Comparison of ENCODE assay signal across 17 cellular contexts in the genomic region with DNA sequence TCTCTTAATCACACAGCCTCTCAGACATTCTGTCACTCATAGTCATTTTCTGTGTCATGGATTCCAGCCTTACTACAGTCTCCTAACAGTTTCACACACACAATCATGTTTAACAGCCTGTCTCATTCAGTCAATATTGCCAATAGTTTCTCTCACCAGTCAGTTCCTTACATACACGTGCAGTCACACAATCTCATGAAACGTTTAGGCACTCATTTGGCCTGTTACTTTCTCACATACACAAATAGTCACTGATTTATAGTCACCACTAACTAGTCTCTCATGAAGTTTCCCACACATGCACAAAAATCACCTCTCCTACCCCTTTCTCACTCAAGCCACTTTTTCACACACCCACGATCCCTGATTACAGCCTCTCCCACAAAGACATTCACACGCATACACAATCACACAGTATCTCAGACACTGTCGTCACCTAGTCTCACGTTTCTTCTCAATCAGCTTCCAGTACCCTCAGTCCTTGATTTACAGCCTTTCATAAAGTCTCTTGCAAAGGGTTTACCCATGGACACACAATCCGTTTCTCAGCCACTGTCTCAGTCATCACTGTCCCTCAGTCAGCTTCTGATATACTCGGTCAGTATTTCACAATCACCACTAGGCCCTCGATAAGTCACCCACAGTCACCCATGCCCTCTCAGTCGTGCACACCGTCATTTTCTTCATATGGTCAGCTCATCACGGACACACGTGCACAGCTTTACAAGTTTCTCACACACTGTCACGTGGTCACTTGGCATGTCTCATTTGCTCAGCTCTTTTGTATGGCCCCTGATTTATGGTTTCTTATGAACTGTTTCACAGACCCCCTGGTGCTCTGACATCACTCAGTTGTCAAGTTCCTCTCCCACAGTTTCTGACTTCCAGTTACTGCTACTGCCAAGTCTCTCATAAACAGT. TPM values are rescaled to one million over a fixed set of nuclear protein-coding genes. Genes with fewer than 3 reads are reported as not detected.
DNase-seq lines count a peak whose midpoint lies in the region; ATAC-seq, FAIRE-seq and TF ChIP-seq lines count a peak whose summit lies in the region.
"Had no signal": no experiment of that assay in that cellular context is flagged by ENCODE, and none has a peak within 500 bp of the region (broad histone marks: within the 10 kb centered on the region; RNA-seq: fewer than 3 reads in every experiment).

No MANE protein-coding gene starts in this region.

- H3K23ac ChIP-seq in IMR-90 (ENCODE audit: low read depth, low read length), result no peak overlapping the region

- no peak overlapping the region for H2BK20ac ChIP-seq in IMR-90 (ENCODE audit: low read depth, low read length)

- BruUV-seq in IMR-90 (replicated peaks; lab: Mats Ljungman, UMichigan), result no TSS peak
- BruUV-seq in GM12878 (replicated peaks; lab: Mats Ljungman, UMichigan), result no TSS peak

- no peaks in the 10 kb centered on the region for H3K79me2 ChIP-seq in GM12878 (ENCODE audit: control insufficient read depth, insufficient read depth, low read length)

- FAIRE-seq in GM12878 (lab: Jason Lieb, UNC), result no peak
- FAIRE-seq: HTR-8/SVneo had no signal

- SMC1A ChIA-PET in GM12878 (lab: Charles Lee; ENCODE audit: uncharacterized antibody, unreplicated experiment), result interaction anchor here (0.6 to 1.4 kb wide), 4 partner anchors 9 to 416 kb away, joined by 3 to 4 read pairs (median 4); no protein-coding TSS in a partner anchor

- peaks cover 6 to 38% (median 30%) of the 10 kb centered on the region in 7 donors for H3K4me1 Mint-ChIP-seq in naive thymus-derived CD4-positive, alpha-beta T cell

- H3K9ac ChIP-seq in IMR-90 (ENCODE audit: low read depth, low read length) (no peak overlapping the region), GM12878 (ENCODE audit: control insufficient read depth, insufficient read depth, low read length) (no peak overlapping the region)
- H3K9ac ChIP-seq: BLaER1, GM23248 had no signal

- CTCF ChIA-PET in IMR-90 (lab: Yijun Ruan, JAX), result no interaction called here
- CTCF ChIA-PET in GM12878 (lab: Yijun Ruan, JAX), result interaction anchor here (0.5 to 0.9 kb wide), 3 partner anchors 9 to 251 kb away, joined by 3 to 5 read pairs (median 3); no protein-coding TSS in a partner anchor
- CTCF ChIA-PET in naive thymus-derived CD4-positive, alpha-beta T cell (lab: Charles Lee), result interaction anchor here (0.6 kb wide), 1 partner anchor 29 kb away, joined by 3 read pairs; no protein-coding TSS in a partner anchor

- no peak overlapping the region for H2BK15ac ChIP-seq in IMR-90 (ENCODE audit: low read depth, low read length)

- dilution Hi-C loops in IMR-90 (cut with HindIII; ENCODE audit: low sequenced_read_pairs, unreplicated experiment), result no loop called here

- H3K27ac ChIP-seq in IMR-90 (ENCODE audit: insufficient read depth, low read length) (no peak overlapping the region), GM12878 (ENCODE audit: control insufficient read depth, insufficient read depth) (peak overlapping the region; percentile 87)
- no peak overlapping the region for H3K27ac ChIP-seq in naive thymus-derived CD4-positive, alpha-beta T cell (ENCODE audit: low read depth, low read length)
- H3K27ac ChIP-seq: BLaER1, GM23248, RWPE1 had no signal

- POLR2A ChIA-PET in IMR-90 (lab: Charles Lee; ENCODE audit: unreplicated experiment), result no interaction called here
- POLR2A ChIA-PET in GM12878 (lab: Charles Lee), result interaction anchor here (0.9 kb wide), 2 partner anchors 10 to 67 kb away, joined by 3 to 4 read pairs; no protein-coding TSS in a partner anchor
- POLR2A ChIA-PET in naive thymus-derived CD4-positive, alpha-beta T cell (lab: Charles Lee), result interaction anchor here (0.7 to 1.1 kb wide), 2 partner anchors 10 to 52 kb away, joined by 3 read pairs; a partner anchor contains a TSS

- H4K5ac ChIP-seq in IMR-90 (ENCODE audit: low read depth, low read length), result no peak overlapping the region

- H3K27me3 ChIP-seq in IMR-90 (ENCODE audit: control insufficient read depth, insufficient read depth, low read length) (no peaks in the 10 kb centered on the region), GM12878 (replicated peaks in 1 of 2; ENCODE audit: control insufficient read depth in 2 of 2, insufficient read depth in 2 of 2, low read length in 1 of 2) (no peaks in the 10 kb centered on the region)
- no peaks in the 10 kb centered on the region for H3K27me3 ChIP-seq in naive thymus-derived CD4-positive, alpha-beta T cell (ENCODE audit: control insufficient read depth in 2 of 2, insufficient read depth in 2 of 2, low read length in 2 of 2)

- H3K14ac ChIP-seq in IMR-90 (replicated peaks; ENCODE audit: low read depth, low read length), result no peak overlapping the region

- no peak overlapping the region for H3K27ac Mint-ChIP-seq in naive thymus-derived CD4-positive, alpha-beta T cell

- DNase-seq in GM12865 (ENCODE audit: low read depth), result peak; percentile 37
- peak; percentile 24 for DNase-seq in IMR-90
- DNase-seq in GM12878 (ENCODE audit: low read depth, low spot score), result no peak
- DNase-seq in naive thymus-derived CD4-positive, alpha-beta T cell, result no peak
- no peak for DNase-seq in activated CD4-positive, alpha-beta T cell treated with anti-CD3 and anti-CD28 coated beads, Interleukin-2, amount 50 U/mL, for 1 hour
- DNase-seq in DMS114 treated with DMSO at 0.1 percent for 48 hours (lab: John Stamatoyannopoulos, UW; ENCODE audit: unreplicated experiment), result no peak
- DNase-seq: DMS 273 treated with DMSO at 0.1 percent for 48 hours, GM23248, KBM-7, NCI-H1930, NCI-H2171 treated with DMSO at 0.1 percent for 48 hours, NCI-H510A had no signal

- no peaks in the 10 kb centered on the region for H3K27me3 Mint-ChIP-seq in naive thymus-derived CD4-positive, alpha-beta T cell

- H2AK5ac ChIP-seq in IMR-90 (ENCODE audit: low read depth, low read length), result no peak overlapping the region

- no peak overlapping the region for H4K8ac ChIP-seq in IMR-90 (ENCODE audit: low read depth in 2 of 2, low read length in 2 of 2)

- no peak overlapping the region for H3K4ac ChIP-seq in IMR-90 (ENCODE audit: low read depth, low read length)

- no peak for ATAC-seq in IMR-90 (ENCODE audit: low read depth)
- no peak; the same call in 2 of the 3 replicates for ATAC-seq in GM12878
- ATAC-seq in naive thymus-derived CD4-positive, alpha-beta T cell, result peak; percentile 24
- ATAC-seq in GM19395 (IDR thresholded peaks at IDR 0.05; ENCODE audit: unreplicated experiment), result no peak

- 56% methylated on average over 14 of the region's 14 CpGs; no CpG with 5 or more reads in 1 of the 2 experiments for WGBS in IMR-90 (ENCODE audit: extremely low coverage in 2 of 2, insufficient read length in 1 of 2), 2 experiments
- WGBS in GM12878 (ENCODE audit: insufficient coverage, insufficient replicate concordance, low lambda C conversion rate, missing lambda C conversion rate), result 53% methylated on average over 14 of the region's 14 CpGs

- H2BK120ac ChIP-seq in IMR-90 (ENCODE audit: low read depth, low read length), result no peak overlapping the region

- H3K4me3 Mint-ChIP-seq in naive thymus-derived CD4-positive, alpha-beta T cell, result no peak overlapping the region

- H3K4me2 ChIP-seq in IMR-90 (ENCODE audit: low read depth, low read length) (no peak overlapping the region), GM12878 (ENCODE audit: control insufficient read depth, insufficient read depth) (no peak overlapping the region)
- H3K4me2 ChIP-seq: BLaER1 had no signal

- no peak overlapping the region for H3K56ac ChIP-seq in IMR-90 (ENCODE audit: extremely low read depth, insufficient read depth, low read length)

- no peak overlapping the region for H3K18ac ChIP-seq in IMR-90 (ENCODE audit: low read depth, low read length)

- no peaks in the 10 kb centered on the region for H3K9me1 ChIP-seq in IMR-90 (ENCODE audit: insufficient read depth, low read length)

- in situ Hi-C loops in IMR-90 (cut with MboI; ENCODE audit: low sequenced_read_pairs) (loop anchor here (25.0 kb wide), 1 partner anchor 422 kb away; a partner anchor contains a TSS), GM12878 (cut with MboI) (no loop called here)

- TF ChIP-seq CTCF in GM12865 (IDR thresholded peaks at IDR 0.05; ENCODE audit: insufficient read depth, low read depth, low read length, missing control alignments) (no peak), IMR-90 (conservative IDR thresholded peaks at IDR 0.05; ENCODE audit: low read depth, low read length) (no peak), GM12878 (IDR thresholded peaks at IDR 0.05 in 2 of 3, conservative IDR thresholded peaks at IDR 0.05 in 1 of 3; ENCODE audit: control insufficient read depth in 2 of 3, extremely low read depth in 1 of 3, insufficient read depth in 1 of 3, low read depth in 3 of 3, low read length in 3 of 3) (no peak)

- RAD21 ChIA-PET in GM12878 (lab: Charles Lee; ENCODE audit: unreplicated experiment), result interaction anchor here (1.5 to 2.1 kb wide), 2 partner anchors 10 to 14 kb away, joined by 5 to 6 read pairs; no protein-coding TSS in a partner anchor

- no peaks in the 10 kb centered on the region for H3K79me1 ChIP-seq in IMR-90 (ENCODE audit: low read depth in 1 of 2, low read length in 2 of 2)

- intact Hi-C loops in IMR-90 (cut with micrococcal nuclease) (no loop called here), GM12878 (cut with micrococcal nuclease; ENCODE audit: unreplicated experiment) (loop anchor here (10.0 kb wide), 1 partner anchor 149 kb away; a partner anchor contains a TSS)
- intact Hi-C loops in naive thymus-derived CD4-positive, alpha-beta T cell (cut with micrococcal nuclease), result loop anchor here in 1 of 2 donors (5.0 kb wide), 1 partner anchor 417 kb away; a partner anchor contains a TSS

- no peak overlapping the region for H3K4me3 ChIP-seq in GM12865 (ENCODE audit: low read depth, low read length)
- H3K4me3 ChIP-seq in IMR-90 (ENCODE audit: insufficient read depth, low read depth, low read length), result no peak overlapping the region
- no peak overlapping the region for H3K4me3 ChIP-seq in GM12878
- no peak overlapping the region for H3K4me3 ChIP-seq in naive thymus-derived CD4-positive, alpha-beta T cell (ENCODE audit: low read length)
- H3K4me3 ChIP-seq: BLaER1, GM23248 had no signal

- TF ChIP-seq POLR2A in IMR-90 (IDR thresholded peaks at IDR 0.05; ENCODE audit: low read depth, low read length), result no peak
- TF ChIP-seq POLR2A in GM12878 (IDR thresholded peaks at IDR 0.05; ENCODE audit: low read depth, low read length), result no peak; the same call in 1 of the 2 replicates

- H2BK5ac ChIP-seq in IMR-90 (ENCODE audit: low read depth, low read length, poor library complexity, severe bottlenecking), result no peak overlapping the region

- no peak overlapping the region for H4K91ac ChIP-seq in IMR-90 (ENCODE audit: insufficient read depth, low read depth, low read length)

- peaks cover 0 to 3% (median 0%) of the 10 kb centered on the region in 11 donors for H3K9me3 Mint-ChIP-seq in naive thymus-derived CD4-positive, alpha-beta T cell

- no peak overlapping the region for H2AFZ ChIP-seq in IMR-90 (replicated peaks; ENCODE audit: low read length, poor library complexity)
- H2AFZ ChIP-seq in GM12878 (ENCODE audit: control insufficient read depth, low read depth, low read length), result no peak overlapping the region
- H2AFZ ChIP-seq: GM23248 had no signal

- H3K9me3 ChIP-seq in IMR-90 (ENCODE audit: control insufficient read depth, insufficient read depth, low read length), result peaks cover 2% of the 10 kb centered on the region; the same call in 1 of the 2 replicates
- no peaks in the 10 kb centered on the region for H3K9me3 ChIP-seq in GM12878 (replicated peaks; ENCODE audit: control insufficient read depth, insufficient read depth, low read length)
- H3K9me3 ChIP-seq in naive thymus-derived CD4-positive, alpha-beta T cell (ENCODE audit: control insufficient read depth in 2 of 3, low read length in 3 of 3), result no peaks in the 10 kb centered on the region

- H3K4me1 ChIP-seq in IMR-90 (ENCODE audit: control insufficient read depth, insufficient read depth, low read length), result no peaks in the 10 kb centered on the region
- H3K4me1 ChIP-seq in GM12878 (ENCODE audit: control insufficient read depth, insufficient read depth, low read length), result peaks cover 28% of the 10 kb centered on the region
- peaks cover 3 to 12% of the 10 kb centered on the region in 2 donors for H3K4me1 ChIP-seq in naive thymus-derived CD4-positive, alpha-beta T cell (ENCODE audit: control insufficient read depth in 2 of 2, insufficient read depth in 2 of 2, low read length in 2 of 2)

- peaks cover 29% of the 10 kb centered on the region for H3K36me3 ChIP-seq in IMR-90 (ENCODE audit: control insufficient read depth, insufficient read depth, low read length)
- peaks cover 0 to 4% of the 10 kb centered on the region in 2 experiments; a peak in 3 of 4 replicates for H3K36me3 ChIP-seq in GM12878 (ENCODE audit: control insufficient read depth in 2 of 2, insufficient read depth in 2 of 2, low read length in 1 of 2)
- peaks cover 0 to 20% (median 0%) of the 10 kb centered on the region in 3 experiments for H3K36me3 ChIP-seq in naive thymus-derived CD4-positive, alpha-beta T cell (ENCODE audit: control insufficient read depth in 2 of 3, insufficient read depth in 3 of 3, low read length in 3 of 3)

- no peak for TF ChIP-seq RAD21 in IMR-90 (IDR thresholded peaks at IDR 0.05; ENCODE audit: low read length)
- TF ChIP-seq RAD21 in GM12878 (IDR thresholded peaks at IDR 0.05; ENCODE audit: insufficient read depth, low read depth, low read length), result no peak

- no peak overlapping the region for H2AK9ac ChIP-seq in IMR-90 (replicated peaks; ENCODE audit: low read depth, low read length, poor library complexity)

- H4K20me1 ChIP-seq in IMR-90 (ENCODE audit: insufficient read depth, low read length), result no peaks in the 10 kb centered on the region
- no peaks in the 10 kb centered on the region for H4K20me1 ChIP-seq in GM12878 (ENCODE audit: control insufficient read depth, insufficient read depth)
- H4K20me1 ChIP-seq: BLaER1 had no signal

- TF ChIP-seq EP300 in GM12878 (IDR thresholded peaks at IDR 0.05; ENCODE audit: borderline replicate concordance in 1 of 2, control insufficient read depth in 1 of 2, low read depth in 2 of 2, low read length in 2 of 2), result no peak

- peaks cover 0 to 15% (median 0%) of the 10 kb centered on the region in 5 donors for H3K36me3 Mint-ChIP-seq in naive thymus-derived CD4-positive, alpha-beta T cell

RNA-seq across cellular contexts. Expression of a gene that starts 4.2 kb away (rescaled TPM):
- total RNA-seq in IMR-90 (2012; rRNA removed), result under 0.01 TPM in 2 replicates
- polyA plus RNA-seq in IMR-90 (2012; rRNA removed), result 0.14 and 0.16 TPM in 2 replicates
- polyA plus RNA-seq in IMR-90 (2012; cell fraction: cytosol; rRNA removed), result 0.08 TPM in 1 of 2 replicates, not detected in the other
- polyA plus RNA-seq in IMR-90 (2012; cell fraction: nucleus; rRNA removed; ENCODE audit: low replicate concordance), result 1.4 and 1.8 TPM in 2 replicates
- total RNA-seq in GM12878 (2013; cell fraction: nucleolus; rRNA removed), result 13.9 and 14.4 TPM in 2 replicates
- 8.3 and 10.1 TPM in 2 replicates for total RNA-seq in GM12878 (2014; rRNA removed)
- 3.5 and 3.7 TPM in 2 replicates for total RNA-seq in GM12878 (2014; rRNA removed; fragmentation: Illumina TruSeq; extraction: Trizol)
- total RNA-seq in GM12878 (2021), result 4.9 and 7.2 TPM in 2 replicates
- 13.4 TPM for polyA plus RNA-seq in GM12878 (2011; ENCODE audit: low read depth)
- 0.42 and 1.1 TPM in 2 replicates for polyA plus RNA-seq in GM12878 (2011; rRNA removed)
- polyA plus RNA-seq in GM12878 (2011; cell fraction: cytosol; rRNA removed), result 1.2 and 1.9 TPM in 2 replicates
- polyA plus RNA-seq in GM12878 (2011; cell fraction: nucleus; rRNA removed), result 3.3 and 4.9 TPM in 2 replicates
- 14.6 and 21.8 TPM in 2 replicates for polyA plus RNA-seq in GM12878 (2012)
- 0.36 and 2.4 TPM in 2 replicates for polyA plus RNA-seq in GM12878 (2014; fragmentation: Illumina TruSeq; extraction: Trizol)
- polyA plus RNA-seq in GM12878 (2014; fragmentation: Nextera tagmentation; extraction: Ambion mirVana), result 1 to 10 TPM in 1 of 2 experiments, under 1 TPM in 1; 0.72 to 2.8 TPM
- 6.5 and 8.7 TPM in 2 replicates for polyA plus RNA-seq in GM12878 (2014; rRNA removed)
- polyA plus RNA-seq in GM12878 (2016; fragmentation: Nextera tagmentation; extraction: Ambion mirVana), result 1 to 10 TPM; 1.9 to 2.9 TPM
- 1.1 and 1.5 TPM in 2 replicates for polyA minus RNA-seq in GM12878 (2011; rRNA and poly(A)+ RNA removed)
- 0.31 and 1.5 TPM in 2 replicates for polyA minus RNA-seq in GM12878 (2011; cell fraction: cytosol; rRNA and poly(A)+ RNA removed)
- 0.97 and 2.2 TPM in 2 replicates for polyA minus RNA-seq in GM12878 (2011; cell fraction: nucleus; rRNA and poly(A)+ RNA removed)
- 100 to 1,000 TPM in 1 of 5 experiments, 10 to 100 TPM in 4; 32.8 to 164 (median 43.9) TPM for total RNA-seq in naive thymus-derived CD4-positive, alpha-beta T cell
- polyA plus RNA-seq in naive thymus-derived CD4-positive, alpha-beta T cell, result 10 to 100 TPM; 19.4 to 20.1 TPM
- total RNA-seq: GM23248, M059J had no signal
- polyA plus RNA-seq: GM23248 had no signal

RNA-seq across cellular contexts. Expression of a gene that starts 14.3 kb away (rescaled TPM):
- under 0.01 TPM in 2 replicates for total RNA-seq in IMR-90 (2012; rRNA removed)
- polyA plus RNA-seq in IMR-90 (2012; rRNA removed), result 0.56 and 0.63 TPM in 2 replicates
- 0.39 and 0.44 TPM in 2 replicates for polyA plus RNA-seq in IMR-90 (2012; cell fraction: cytosol; rRNA removed)
- polyA plus RNA-seq in IMR-90 (2012; cell fraction: nucleus; rRNA removed; ENCODE audit: low replicate concordance), result 0.33 and 0.71 TPM in 2 replicates
- total RNA-seq in GM12878 (2013; cell fraction: nucleolus; rRNA removed), result 0.31 and 2.1 TPM in 2 replicates
- 0.05 and 0.11 TPM in 2 replicates for total RNA-seq in GM12878 (2014; rRNA removed)
- not detected in 2 replicates for total RNA-seq in GM12878 (2014; rRNA removed; fragmentation: Illumina TruSeq; extraction: Trizol)
- total RNA-seq in GM12878 (2021), result 0.21 and 0.43 TPM in 2 replicates
- 1.6 TPM for polyA plus RNA-seq in GM12878 (2011; ENCODE audit: low read depth)
- polyA plus RNA-seq in GM12878 (2011; rRNA removed), result 0.27 and 0.30 TPM in 2 replicates
- polyA plus RNA-seq in GM12878 (2011; cell fraction: cytosol; rRNA removed), result 0.18 and 0.43 TPM in 2 replicates
- polyA plus RNA-seq in GM12878 (2011; cell fraction: nucleus; rRNA removed), result 0.13 and 0.19 TPM in 2 replicates
- polyA plus RNA-seq in GM12878 (2012), result 1.2 and 1.3 TPM in 2 replicates
- polyA plus RNA-seq in GM12878 (2014; fragmentation: Illumina TruSeq; extraction: Trizol), result 0.16 and 1.5 TPM in 2 replicates
- under 1 TPM in 1 of 2 experiments, not detected in 1; 0.09 TPM for polyA plus RNA-seq in GM12878 (2014; fragmentation: Nextera tagmentation; extraction: Ambion mirVana)
- polyA plus RNA-seq in GM12878 (2014; rRNA removed), result not detected in 2 replicates
- under 1 TPM; 0.09 to 0.57 TPM for polyA plus RNA-seq in GM12878 (2016; fragmentation: Nextera tagmentation; extraction: Ambion mirVana)
- 0.37 and 0.57 TPM in 2 replicates for polyA minus RNA-seq in GM12878 (2011; rRNA and poly(A)+ RNA removed)
- polyA minus RNA-seq in GM12878 (2011; cell fraction: cytosol; rRNA and poly(A)+ RNA removed), result not detected in 2 replicates
- polyA minus RNA-seq in GM12878 (2011; cell fraction: nucleus; rRNA and poly(A)+ RNA removed), result 0.12 and 0.29 TPM in 2 replicates
- total RNA-seq in naive thymus-derived CD4-positive, alpha-beta T cell, result 1 to 10 TPM in 2 of 5 experiments, under 1 TPM in 3; 0.24 to 1.5 (median 0.97) TPM
- polyA plus RNA-seq in naive thymus-derived CD4-positive, alpha-beta T cell, result under 1 TPM; 0.58 to 0.74 TPM
- total RNA-seq: GM23248 had no signal

RNA-seq across cellular contexts. Expression of a gene that starts 16.4 kb away (rescaled TPM):
- total RNA-seq in IMR-90 (2012; rRNA removed), result 10.0 and 14.2 TPM in 2 replicates
- polyA plus RNA-seq in IMR-90 (2012; rRNA removed), result 24.3 and 27.2 TPM in 2 replicates
- 18.5 and 31.6 TPM in 2 replicates for polyA plus RNA-seq in IMR-90 (2012; cell fraction: cytosol; rRNA removed)
- polyA plus RNA-seq in IMR-90 (2012; cell fraction: nucleus; rRNA removed; ENCODE audit: low replicate concordance), result 20.5 and 21.8 TPM in 2 replicates
- total RNA-seq in GM12878 (2013; cell fraction: nucleolus; rRNA removed), result 24.1 and 25.5 TPM in 2 replicates
- 34.2 and 35.8 TPM in 2 replicates for total RNA-seq in GM12878 (2014; rRNA removed)
- total RNA-seq in GM12878 (2014; rRNA removed; fragmentation: Illumina TruSeq; extraction: Trizol), result 18.1 and 19.9 TPM in 2 replicates
- total RNA-seq in GM12878 (2021), result 53.2 and 55.5 TPM in 2 replicates
- 16.5 TPM for polyA plus RNA-seq in GM12878 (2011; ENCODE audit: low read depth)
- 20.2 and 30.0 TPM in 2 replicates for polyA plus RNA-seq in GM12878 (2011; rRNA removed)
- polyA plus RNA-seq in GM12878 (2011; cell fraction: cytosol; rRNA removed), result 39.3 and 42.8 TPM in 2 replicates
- polyA plus RNA-seq in GM12878 (2011; cell fraction: nucleus; rRNA removed), result 40.3 and 45.6 TPM in 2 replicates
- polyA plus RNA-seq in GM12878 (2012), result 44.5 and 50.1 TPM in 2 replicates
- polyA plus RNA-seq in GM12878 (2014; fragmentation: Illumina TruSeq; extraction: Trizol), result 24.6 and 36.1 TPM in 2 replicates
- 1 to 10 TPM; 4.1 to 6.3 TPM for polyA plus RNA-seq in GM12878 (2014; fragmentation: Nextera tagmentation; extraction: Ambion mirVana)
- 29.8 and 31.1 TPM in 2 replicates for polyA plus RNA-seq in GM12878 (2014; rRNA removed)
- polyA plus RNA-seq in GM12878 (2016; fragmentation: Nextera tagmentation; extraction: Ambion mirVana), result 10 to 100 TPM; 49.7 to 52.3 TPM
- polyA minus RNA-seq in GM12878 (2011; rRNA and poly(A)+ RNA removed), result 21.6 and 29.1 TPM in 2 replicates
- polyA minus RNA-seq in GM12878 (2011; cell fraction: cytosol; rRNA and poly(A)+ RNA removed), result 17.2 and 20.5 TPM in 2 replicates
- 10.4 and 16.8 TPM in 2 replicates for polyA minus RNA-seq in GM12878 (2011; cell fraction: nucleus; rRNA and poly(A)+ RNA removed)
- 10 to 100 TPM; 29.3 to 62.4 (median 38.1) TPM for total RNA-seq in naive thymus-derived CD4-positive, alpha-beta T cell
- 10 to 100 TPM; 24.0 to 24.1 TPM for polyA plus RNA-seq in naive thymus-derived CD4-positive, alpha-beta T cell

RNA-seq across cellular contexts. Expression of a gene that starts 25.0 kb away (rescaled TPM):
- total RNA-seq in IMR-90 (2012; rRNA removed) (128 and 164 TPM in 2 replicates), GM12878 (2014; rRNA removed) (193 and 198 TPM in 2 replicates), GM12878 (2014; rRNA removed; fragmentation: Illumina TruSeq; extraction: Trizol) (151 and 170 TPM in 2 replicates), GM12878 (2021) (129 and 147 TPM in 2 replicates)
- polyA plus RNA-seq in IMR-90 (2012; rRNA removed) (106 and 116 TPM in 2 replicates), GM12878 (2011; rRNA removed) (173 and 243 TPM in 2 replicates), GM12878 (2014; fragmentation: Illumina TruSeq; extraction: Trizol) (208 and 233 TPM in 2 replicates), GM12878 (2014; fragmentation: Nextera tagmentation; extraction: Ambion mirVana) (100 to 1,000 TPM; 105 to 204 TPM), GM12878 (2014; rRNA removed) (211 and 224 TPM in 2 replicates), GM12878 (2016; fragmentation: Nextera tagmentation; extraction: Ambion mirVana) (100 to 1,000 TPM; 229 to 245 TPM)
- polyA plus RNA-seq in IMR-90 (2012; cell fraction: cytosol; rRNA removed), result 161 and 187 TPM in 2 replicates
- polyA plus RNA-seq in IMR-90 (2012; cell fraction: nucleus; rRNA removed; ENCODE audit: low replicate concordance), result 52.8 and 73.7 TPM in 2 replicates
- total RNA-seq in GM12878 (2013; cell fraction: nucleolus; rRNA removed), result 41.1 and 41.9 TPM in 2 replicates
- 584 TPM for polyA plus RNA-seq in GM12878 (2011; ENCODE audit: low read depth)
- 172 and 178 TPM in 2 replicates for polyA plus RNA-seq in GM12878 (2011; cell fraction: cytosol; rRNA removed)
- polyA plus RNA-seq in GM12878 (2011; cell fraction: nucleus; rRNA removed), result 72.5 and 117 TPM in 2 replicates
- polyA plus RNA-seq in GM12878 (2012), result 267 and 272 TPM in 2 replicates
- polyA minus RNA-seq in GM12878 (2011; rRNA and poly(A)+ RNA removed), result 61.1 and 63.5 TPM in 2 replicates
- 22.7 and 22.9 TPM in 2 replicates for polyA minus RNA-seq in GM12878 (2011; cell fraction: cytosol; rRNA and poly(A)+ RNA removed)
- 32.8 and 39.2 TPM in 2 replicates for polyA minus RNA-seq in GM12878 (2011; cell fraction: nucleus; rRNA and poly(A)+ RNA removed)
- 100 to 1,000 TPM; 160 to 235 (median 201) TPM for total RNA-seq in naive thymus-derived CD4-positive, alpha-beta T cell
- polyA plus RNA-seq in naive thymus-derived CD4-positive, alpha-beta T cell, result 100 to 1,000 TPM; 310 to 408 TPM

RNA-seq across cellular contexts. Expression of a gene that starts 51.7 kb away (rescaled TPM):
- total RNA-seq in IMR-90 (2012; rRNA removed) (407 and 512 TPM in 2 replicates), GM12878 (2014; rRNA removed) (128 and 139 TPM in 2 replicates), GM12878 (2014; rRNA removed; fragmentation: Illumina TruSeq; extraction: Trizol) (106 and 111 TPM in 2 replicates), GM12878 (2021) (130 and 134 TPM in 2 replicates)
- polyA plus RNA-seq in IMR-90 (2012; rRNA removed) (3,078 and 3,290 TPM in 2 replicates), GM12878 (2011; rRNA removed) (47.1 and 106 TPM in 2 replicates), GM12878 (2014; fragmentation: Illumina TruSeq; extraction: Trizol) (39.3 and 103 TPM in 2 replicates), GM12878 (2014; fragmentation: Nextera tagmentation; extraction: Ambion mirVana) (100 to 1,000 TPM; 312 to 341 TPM), GM12878 (2014; rRNA removed) (101 and 126 TPM in 2 replicates), GM12878 (2016; fragmentation: Nextera tagmentation; extraction: Ambion mirVana) (100 to 1,000 TPM; 160 to 192 TPM)
- polyA plus RNA-seq in IMR-90 (2012; cell fraction: cytosol; rRNA removed), result 2,220 and 2,243 TPM in 2 replicates
- 514 and 755 TPM in 2 replicates for polyA plus RNA-seq in IMR-90 (2012; cell fraction: nucleus; rRNA removed; ENCODE audit: low replicate concordance)
- total RNA-seq in GM12878 (2013; cell fraction: nucleolus; rRNA removed), result 42.1 and 42.8 TPM in 2 replicates
- polyA plus RNA-seq in GM12878 (2011; ENCODE audit: low read depth), result 178 TPM
- polyA plus RNA-seq in GM12878 (2011; cell fraction: cytosol; rRNA removed), result 213 and 236 TPM in 2 replicates
- 50.7 and 72.3 TPM in 2 replicates for polyA plus RNA-seq in GM12878 (2011; cell fraction: nucleus; rRNA removed)
- polyA plus RNA-seq in GM12878 (2012), result 117 and 122 TPM in 2 replicates
- 213 and 336 TPM in 2 replicates for polyA minus RNA-seq in GM12878 (2011; rRNA and poly(A)+ RNA removed)
- polyA minus RNA-seq in GM12878 (2011; cell fraction: cytosol; rRNA and poly(A)+ RNA removed), result 111 and 121 TPM in 2 replicates
- polyA minus RNA-seq in GM12878 (2011; cell fraction: nucleus; rRNA and poly(A)+ RNA removed), result 20.8 and 27.8 TPM in 2 replicates
- total RNA-seq in naive thymus-derived CD4-positive, alpha-beta T cell, result 100 to 1,000 TPM in 2 of 5 experiments, 10 to 100 TPM in 3; 47.0 to 117 (median 85.2) TPM
- 10 to 100 TPM; 70.5 to 99.1 TPM for polyA plus RNA-seq in naive thymus-derived CD4-positive, alpha-beta T cell

Comparison
In these comparisons a context has a peak if more than half of its experiments do, and no peak if none do; other contexts are left out.
1. DNase-seq: peak in GM12865 (single experiment) and IMR-90 (single experiment); none in GM12878 (single experiment), naive thymus-derived CD4-positive, alpha-beta T cell (0 of 9), activated CD4-positive, alpha-beta T cell treated with anti-CD3 and anti-CD28 coated beads, Interleukin-2, amount 50 U/mL, for 1 hour (single experiment) and DMS114 treated with DMSO at 0.1 percent for 48 hours (single experiment).